Comparison of ENCODE assay signal across 1 cellular context in genomic region chr19:2578911-2579677, GRCh38.
TF ChIP-seq lines count a peak whose summit lies in the region.

No MANE protein-coding gene starts in this region.

TF ChIP-seq in HepG2, 621 proteins besides CTCF, POLR2A, EP300 and RAD21 (continued from another document and continues in another):
- TF ChIP-seq ZNF407 (CRISPR knock-in tag; IDR thresholded peaks at IDR 0.05; ENCODE audit: not compliant biosample characterization) (no peak), TRIM24 (CRISPR knock-in tag; IDR thresholded peaks at IDR 0.05) (0 out of 2 replicates have a peak, but pooled peaks have one; percentile 54), ZSCAN29 (CRISPR knock-in tag; conservative IDR thresholded peaks at IDR 0.05) (no peak), MIXL1 (CRISPR knock-in tag; IDR thresholded peaks at IDR 0.05) (peak; percentile 61; the same call in 1 of the 2 replicates), NFIC (IDR thresholded peaks at IDR 0.05; ENCODE audit: low read length) (peak; percentile 29; the same call in 1 of the 2 replicates), ZBTB26 (CRISPR knock-in tag; IDR thresholded peaks at IDR 0.05; ENCODE audit: borderline replicate concordance) (peak; percentile 58; the same call in 1 of the 2 replicates), TMF1 (CRISPR knock-in tag; IDR thresholded peaks at IDR 0.05; ENCODE audit: low read depth) (no peak), REL (CRISPR knock-in tag; conservative IDR thresholded peaks at IDR 0.05) (no peak; the same call in 1 of the 2 replicates), HNRNPUL1 (IDR thresholded peaks at IDR 0.05; ENCODE audit: low read depth, low read length) (no peak), ZSCAN31 (CRISPR knock-in tag; IDR thresholded peaks at IDR 0.05; ENCODE audit: low read depth) (peak; percentile 75; the same call in 1 of the 2 replicates), NFYC (CRISPR knock-in tag; IDR thresholded peaks at IDR 0.05) (0 out of 2 replicates have a peak, but pooled peaks have one; percentile 18), KDM5A (IDR thresholded peaks at IDR 0.05; ENCODE audit: borderline replicate concordance, low read length) (no peak), SMARCE1 (IDR thresholded peaks at IDR 0.05; ENCODE audit: borderline replicate concordance) (no peak), HNRNPK (IDR thresholded peaks at IDR 0.05; ENCODE audit: low read depth, low read length, poor library complexity, severe bottlenecking) (peak; percentile 38), DMAP1 (CRISPR knock-in tag; IDR thresholded peaks at IDR 0.05) (peak; percentile 76; the same call in 1 of the 2 replicates), ZNF205 (CRISPR knock-in tag; IDR thresholded peaks at IDR 0.05) (peak; percentile 79), ZFP91 (CRISPR knock-in tag; IDR thresholded peaks at IDR 0.05; ENCODE audit: borderline replicate concordance) (peak; percentile 79; the same call in 1 of the 2 replicates), KDM5B (CRISPR knock-in tag; IDR thresholded peaks at IDR 0.05; ENCODE audit: borderline replicate concordance) (peak; percentile 73; the same call in 1 of the 2 replicates), MBD4 (IDR thresholded peaks at IDR 0.05; ENCODE audit: borderline replicate concordance, low read length) (no peak), ZNF280B (CRISPR knock-in tag; IDR thresholded peaks at IDR 0.05; ENCODE audit: borderline replicate concordance) (no peak; the same call in 1 of the 2 replicates), HNRNPL (IDR thresholded peaks at IDR 0.05; ENCODE audit: low read depth, low read length) (peak; percentile 96), TEAD3 (CRISPR knock-in tag; optimal IDR thresholded peaks at IDR 0.05; ENCODE audit: borderline replicate concordance) (peak; percentile 87), NR2F6 (IDR thresholded peaks at IDR 0.05) (peak; percentile 84), NR2F6 (CRISPR knock-in tag; IDR thresholded peaks at IDR 0.05) (peak; percentile 96), ZNF672 (CRISPR knock-in tag; IDR thresholded peaks at IDR 0.05) (no peak), SIN3B (IDR thresholded peaks at IDR 0.05; ENCODE audit: low read length) (no peak), ZNF879 (CRISPR knock-in tag; IDR thresholded peaks at IDR 0.05) (no peak), ZNF891 (CRISPR knock-in tag; IDR thresholded peaks at IDR 0.05) (peak; percentile 72; the same call in 1 of the 2 replicates), ZBTB10 (CRISPR knock-in tag; IDR thresholded peaks at IDR 0.05; ENCODE audit: borderline replicate concordance) (no peak), MNT (IDR thresholded peaks at IDR 0.05) (peak; percentile 77), FOXK1 (CRISPR knock-in tag; IDR thresholded peaks at IDR 0.05; ENCODE audit: borderline replicate concordance, low read depth) (peak; percentile 74; the same call in 1 of the 2 replicates), ZNF34 (CRISPR knock-in tag; IDR thresholded peaks at IDR 0.05; ENCODE audit: borderline replicate concordance) (peak; percentile 80; the same call in 1 of the 2 replicates), ZNF724P (CRISPR knock-in tag; IDR thresholded peaks at IDR 0.05; ENCODE audit: borderline replicate concordance) (peak; percentile 77; the same call in 1 of the 2 replicates), ELK4 (CRISPR knock-in tag; IDR thresholded peaks at IDR 0.05; ENCODE audit: borderline replicate concordance) (no peak), TRAFD1 (CRISPR knock-in tag; IDR thresholded peaks at IDR 0.05; ENCODE audit: borderline replicate concordance) (no peak), ZNF547 (CRISPR knock-in tag; IDR thresholded peaks at IDR 0.05) (peak; percentile 37)
